In the genomic region with DNA sequence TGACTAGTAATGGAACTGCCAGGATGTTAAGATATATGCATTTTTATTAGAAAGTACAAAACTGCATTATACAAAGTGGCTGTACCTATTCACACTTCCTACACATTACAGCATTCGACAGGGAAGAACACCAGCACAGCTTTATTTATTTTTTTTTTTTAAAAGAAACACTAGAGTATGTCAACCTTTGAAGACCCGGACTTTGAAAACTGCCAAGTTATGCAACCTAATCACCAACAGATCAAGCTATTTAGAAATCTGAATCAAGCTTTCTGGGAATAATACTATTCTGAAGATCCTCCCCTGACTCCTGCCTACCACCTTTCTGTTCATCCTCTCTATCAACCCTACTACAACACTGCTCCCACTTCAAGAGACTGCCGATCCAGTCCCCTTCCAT, we compare ENCODE assay signal across 27 cellular contexts.
"Had no signal": no experiment of that assay in that cellular context is flagged by ENCODE, and none has a peak within 500 bp of the region (broad histone marks: within the 10 kb centered on the region; RNA-seq: fewer than 3 reads in every experiment).

No MANE protein-coding gene starts in this region.

- H3K4me3 Mint-ChIP-seq: activated CD4-positive, alpha-beta memory T cell treated with anti-CD3 and anti-CD28 coated beads, Interleukin-2, amount 10 ng/mL, durations not matched to agents 7 days and 5 days; activated CD4-positive, alpha-beta T cell treated with anti-CD3 and anti-CD28 coated beads, Interleukin-2, amount 10 ng/mL, durations not matched to agents 7 days and 5 days; activated naive CD4-positive, alpha-beta T cell treated with anti-CD3 and anti-CD28 coated beads, Interleukin-2, amount 10 ng/mL, durations not matched to agents 7 days and 5 days; activated T-cell treated with anti-CD3 and anti-CD28 coated beads, Interleukin-2, amount 50 U/mL, for 24 hours; activated T-cell treated with anti-CD3 and anti-CD28 coated beads, Interleukin-2, amount 50 U/mL, for 72 hours; effector memory CD8-positive, alpha-beta T cell had no signal

- H3K27me3 Mint-ChIP-seq: activated CD4-positive, alpha-beta memory T cell treated with anti-CD3 and anti-CD28 coated beads, Interleukin-2, amount 10 ng/mL, durations not matched to agents 7 days and 5 days; activated CD4-positive, alpha-beta T cell treated with anti-CD3 and anti-CD28 coated beads, Interleukin-2, amount 10 ng/mL, durations not matched to agents 7 days and 5 days; activated naive CD4-positive, alpha-beta T cell treated with anti-CD3 and anti-CD28 coated beads, Interleukin-2, amount 10 ng/mL, durations not matched to agents 7 days and 5 days; activated T-cell treated with anti-CD3 and anti-CD28 coated beads, Interleukin-2, amount 50 U/mL, for 24 hours; effector memory CD8-positive, alpha-beta T cell had no signal

- H3K4me3 ChIP-seq: adrenal gland, body of pancreas, esophagus muscularis mucosa, gastrocnemius medialis had no signal

- H3K4me1 ChIP-seq: foreskin keratinocyte had no signal

- H3K9me3 ChIP-seq: adrenal gland, body of pancreas, esophagus muscularis mucosa, gastrocnemius medialis had no signal

- FAIRE-seq: colon had no signal

- DNase-seq: activated CD4-positive, alpha-beta memory T cell treated with anti-CD3 and anti-CD28 coated beads, Interleukin-2, amount 10 ng/mL, durations not matched to agents 7 days and 5 days; activated CD4-positive, alpha-beta T cell treated with anti-CD3 and anti-CD28 coated beads for 1 hour; activated CD4-positive, alpha-beta T cell treated with anti-CD3 and anti-CD28 coated beads for 4 hours; activated CD4-positive, alpha-beta T cell treated with anti-CD3 and anti-CD28 coated beads, Interleukin-2, amount 10 ng/mL, durations not matched to agents 7 days and 5 days; activated CD4-positive, alpha-beta T cell treated with anti-CD3 and anti-CD28 coated beads, Interleukin-2, amount 50 U/mL, for 4 hours; activated CD8-positive, alpha-beta memory T cell treated with anti-CD3 and anti-CD28 coated beads, Interleukin-2, amount 50 U/mL, for 48 hours; activated gamma-delta T cell; activated naive CD4-positive, alpha-beta T cell; activated naive CD4-positive, alpha-beta T cell treated with anti-CD3 and anti-CD28 coated beads, Interleukin-2, amount 10 ng/mL, durations not matched to agents 7 days and 5 days; activated T-cell treated with anti-CD3 and anti-CD28 coated beads for 4 hours; activated T-cell treated with anti-CD3 and anti-CD28 coated beads, Interleukin-2, amount 50 U/mL, for 24 hours; activated T-cell treated with anti-CD3 and anti-CD28 coated beads, Interleukin-2, amount 50 U/mL, for 72 hours; adrenal gland; amygdala; aorta; body of pancreas; cortex of kidney; dermis blood vessel endothelial cell; effector CD4-positive, alpha-beta T cell; effector memory CD8-positive, alpha-beta T cell; erythroblast; foreskin keratinocyte; gastrocnemius medialis; glutamatergic neuron had no signal

- ATAC-seq: activated naive CD4-positive, alpha-beta T cell treated with anti-CD3 and anti-CD28 coated beads, Interleukin-2, amount 50 U/mL, for 72 hours; activated T-cell treated with anti-CD3 and anti-CD28 coated beads, Interleukin-2, amount 50 U/mL, for 72 hours; body of pancreas; effector memory CD8-positive, alpha-beta T cell; foreskin keratinocyte; gastrocnemius medialis had no signal

- H3K27ac ChIP-seq: adrenal gland, body of pancreas, esophagus muscularis mucosa, foreskin keratinocyte, gastrocnemius medialis had no signal

- H3K9me3 Mint-ChIP-seq: activated CD4-positive, alpha-beta memory T cell treated with anti-CD3 and anti-CD28 coated beads, Interleukin-2, amount 10 ng/mL, durations not matched to agents 7 days and 5 days; activated CD4-positive, alpha-beta T cell treated with anti-CD3 and anti-CD28 coated beads, Interleukin-2, amount 10 ng/mL, durations not matched to agents 7 days and 5 days; activated naive CD4-positive, alpha-beta T cell treated with anti-CD3 and anti-CD28 coated beads, Interleukin-2, amount 10 ng/mL, durations not matched to agents 7 days and 5 days; activated naive CD4-positive, alpha-beta T cell treated with anti-CD3 and anti-CD28 coated beads, Interleukin-2, amount 50 U/mL, for 72 hours; activated T-cell treated with anti-CD3 and anti-CD28 coated beads, Interleukin-2, amount 50 U/mL, for 24 hours; activated T-cell treated with anti-CD3 and anti-CD28 coated beads, Interleukin-2, amount 50 U/mL, for 72 hours; effector memory CD8-positive, alpha-beta T cell had no signal

- H3K27me3 ChIP-seq: adrenal gland, body of pancreas, foreskin keratinocyte, gastrocnemius medialis had no signal

- H3K27ac Mint-ChIP-seq: activated CD4-positive, alpha-beta memory T cell treated with anti-CD3 and anti-CD28 coated beads, Interleukin-2, amount 10 ng/mL, durations not matched to agents 7 days and 5 days; activated CD4-positive, alpha-beta T cell treated with anti-CD3 and anti-CD28 coated beads, Interleukin-2, amount 10 ng/mL, durations not matched to agents 7 days and 5 days; activated naive CD4-positive, alpha-beta T cell treated with anti-CD3 and anti-CD28 coated beads, Interleukin-2, amount 10 ng/mL, durations not matched to agents 7 days and 5 days; activated naive CD4-positive, alpha-beta T cell treated with anti-CD3 and anti-CD28 coated beads, Interleukin-2, amount 50 U/mL, for 72 hours; activated T-cell treated with anti-CD3 and anti-CD28 coated beads, Interleukin-2, amount 50 U/mL, for 24 hours had no signal
